ENCODE assay signal across 11 cellular contexts in genomic region chr17:43669971-43670644, GRCh38. TPM values are rescaled to one million over a fixed set of nuclear protein-coding genes. Genes with fewer than 3 reads are reported as not detected.
DNase-seq lines count a peak whose midpoint lies in the region; ATAC-seq and TF ChIP-seq lines count a peak whose summit lies in the region.
"Had no signal": no experiment of that assay in that cellular context is flagged by ENCODE, and none has a peak within 500 bp of the region (broad histone marks: within the 10 kb centered on the region; RNA-seq: fewer than 3 reads in every experiment).

No MANE protein-coding gene starts in this region.

- H2AFZ ChIP-seq in MM.1S (ENCODE audit: low read length), result no peak overlapping the region

- intact Hi-C loops in right lobe of liver (cut with DNase I), result no loop called here

- peaks cover 3% of the 10 kb centered on the region for H3K4me1 ChIP-seq in CD4-positive, CD25-positive, alpha-beta regulatory T cell (ENCODE audit: control insufficient read depth, insufficient read depth, low read length, poor library complexity, severe bottlenecking)
- peaks cover 15% of the 10 kb centered on the region for H3K4me1 ChIP-seq in MM.1S (ENCODE audit: low read length)
- H3K4me1 ChIP-seq in right lobe of liver, result peaks cover 0 to 5% (median 0%) of the 10 kb centered on the region in 4 donors

- H3K4me3 Mint-ChIP-seq in CD4-positive, CD25-positive, alpha-beta regulatory T cell, result no peak overlapping the region

- no peaks in the 10 kb centered on the region for H3K27me3 ChIP-seq in CD4-positive, CD25-positive, alpha-beta regulatory T cell (ENCODE audit: control insufficient read depth, insufficient read depth, low read length)
- H3K27me3 ChIP-seq in MM.1S (replicated peaks; ENCODE audit: insufficient read depth, low read length) (peaks cover 28% of the 10 kb centered on the region), right lobe of liver (no peaks in the 10 kb centered on the region)

- H3K4me3 ChIP-seq in CD4-positive, CD25-positive, alpha-beta regulatory T cell (ENCODE audit: low read depth, low read length), result no peak overlapping the region
- no peak overlapping the region for H3K4me3 ChIP-seq in MM.1S (ENCODE audit: low read length)
- no peak overlapping the region for H3K4me3 ChIP-seq in right lobe of liver

- H3K9me3 ChIP-seq in CD4-positive, CD25-positive, alpha-beta regulatory T cell (ENCODE audit: control insufficient read depth in 2 of 2, low read length in 2 of 2), result no peaks in the 10 kb centered on the region
- H3K9me3 ChIP-seq in MM.1S (replicated peaks; ENCODE audit: insufficient read depth, low read length), result no peaks in the 10 kb centered on the region
- H3K9me3 ChIP-seq in right lobe of liver, result no peaks in the 10 kb centered on the region

- peak overlapping the region in 2 of 3 donors; percentile 36 to 58 for H3K27ac Mint-ChIP-seq in CD4-positive, CD25-positive, alpha-beta regulatory T cell

- ATAC-seq in CD4-positive, CD25-positive, alpha-beta regulatory T cell (ENCODE audit: low read depth in 2 of 2), result no peak
- peak in 3 of 4 donors; percentile 43 to 56 (median 48) for ATAC-seq in right lobe of liver
- ATAC-seq in GM21723 (IDR thresholded peaks at IDR 0.05; ENCODE audit: unreplicated experiment), result no peak
- no peak for ATAC-seq in GM19328 (IDR thresholded peaks at IDR 0.05; ENCODE audit: unreplicated experiment)

- no peak for TF ChIP-seq POLR2A in right lobe of liver (IDR thresholded peaks at IDR 0.05)

- H4K20me1 ChIP-seq in MM.1S (ENCODE audit: insufficient read depth, low read length), result no peaks in the 10 kb centered on the region

- H3K9me2 ChIP-seq in MM.1S (replicated peaks; ENCODE audit: insufficient read depth, low read length), result no peaks in the 10 kb centered on the region

- TF ChIP-seq CTCF in MM.1S (IDR thresholded peaks at IDR 0.05; ENCODE audit: low read length) (no peak), right lobe of liver (IDR thresholded peaks at IDR 0.05) (no peak)

- 58% methylated on average over 3 of the region's 10 CpGs for WGBS in right lobe of liver (ENCODE audit: insufficient coverage, low coverage, low lambda C conversion rate, missing lambda C conversion rate)

- H3K4me2 ChIP-seq in MM.1S (ENCODE audit: low read depth, low read length), result peak overlapping the region; percentile 51; the same call in 1 of the 2 replicates

- H3K27ac ChIP-seq in CD4-positive, CD25-positive, alpha-beta regulatory T cell (ENCODE audit: insufficient read depth, low read length, poor library complexity, severe bottlenecking), result no peak overlapping the region
- H3K27ac ChIP-seq in MM.1S (ENCODE audit: low read length) (no peak overlapping the region), right lobe of liver (no peak overlapping the region)

- H3K27me3 Mint-ChIP-seq in CD4-positive, CD25-positive, alpha-beta regulatory T cell, result no peaks in the 10 kb centered on the region

- no peaks in the 10 kb centered on the region for H3F3A ChIP-seq in MM.1S (ENCODE audit: insufficient read depth, low read length)

- H3K4me1 Mint-ChIP-seq in CD4-positive, CD25-positive, alpha-beta regulatory T cell, result peaks cover 2 to 12% (median 7%) of the 10 kb centered on the region in 4 donors

- no peaks in the 10 kb centered on the region for H3K79me2 ChIP-seq in MM.1S (ENCODE audit: low read length)

- H3K9me3 Mint-ChIP-seq in CD4-positive, CD25-positive, alpha-beta regulatory T cell, result no peaks in the 10 kb centered on the region

- H3K9ac ChIP-seq in MM.1S (ENCODE audit: low read length), result no peak overlapping the region

- no peak for DNase-seq in CD4-positive, CD25-positive, alpha-beta regulatory T cell
- DNase-seq in MM.1S (peak; percentile 33), amniotic epithelial cell (ENCODE audit: low read depth) (peak; percentile 63), right lobe of liver (no peak), NCI-H510A (lab: John Stamatoyannopoulos, UW) (no peak), ACHN (no peak)
- DNase-seq: stimulated activated naive CD4-positive, alpha-beta T cell treated with Interleukin-2 at 50 U/mL for 16 hours had no signal

- in situ Hi-C loops in ACHN (cut with HindIII; ENCODE audit: low pct_ligation_motif_present, low pct_unique_long_range_greater_than_20kb, low sequenced_read_pairs), result loop anchor here (25.0 kb wide), 1 partner anchor 108 kb away; no protein-coding TSS in a partner anchor

- H3K36me3 ChIP-seq in CD4-positive, CD25-positive, alpha-beta regulatory T cell (ENCODE audit: control insufficient read depth, insufficient read depth, low read length), result no peaks in the 10 kb centered on the region
- H3K36me3 ChIP-seq in MM.1S (replicated peaks; ENCODE audit: insufficient read depth, low read length), result no peaks in the 10 kb centered on the region
- H3K36me3 ChIP-seq in right lobe of liver, result no peaks in the 10 kb centered on the region

- H3K36me3 Mint-ChIP-seq in CD4-positive, CD25-positive, alpha-beta regulatory T cell, result no peaks in the 10 kb centered on the region

RNA-seq across cellular contexts. Expression of gene MEOX1, which starts 8.4 kb away (rescaled TPM):
- total RNA-seq in CD4-positive, CD25-positive, alpha-beta regulatory T cell, result 15.3 TPM
- polyA plus RNA-seq in CD4-positive, CD25-positive, alpha-beta regulatory T cell, result 10 to 100 TPM; 25.4 to 36.5 (median 32.1) TPM
- under 1 TPM in 1 of 6 experiments, not detected in 5; 0.11 TPM for total RNA-seq in right lobe of liver
- total RNA-seq: OCI-LY7 had no signal
- polyA plus RNA-seq: BJ had no signal

Comparison
In these comparisons a context has a peak if more than half of its experiments do, and no peak if none do; other contexts are left out.
1. ATAC-seq: peak in right lobe of liver (3 of 4); none in CD4-positive, CD25-positive, alpha-beta regulatory T cell (0 of 2), GM21723 (single experiment) and GM19328 (single experiment).
2. DNase-seq: peak in MM.1S (single experiment) and amniotic epithelial cell (single experiment); none in CD4-positive, CD25-positive, alpha-beta regulatory T cell (0 of 3), right lobe of liver (0 of 3), NCI-H510A (single experiment) and ACHN (single experiment).
3. RNA of gene MEOX1, which starts 8.4 kb away (total RNA-seq): 15.3 TPM in CD4-positive, CD25-positive, alpha-beta regulatory T cell (single experiment); 0.11 TPM in right lobe of liver; every median in the first group is over 10 times any median in the second.